Comparison of ENCODE assay signal across 21 cellular contexts in the genomic region with DNA sequence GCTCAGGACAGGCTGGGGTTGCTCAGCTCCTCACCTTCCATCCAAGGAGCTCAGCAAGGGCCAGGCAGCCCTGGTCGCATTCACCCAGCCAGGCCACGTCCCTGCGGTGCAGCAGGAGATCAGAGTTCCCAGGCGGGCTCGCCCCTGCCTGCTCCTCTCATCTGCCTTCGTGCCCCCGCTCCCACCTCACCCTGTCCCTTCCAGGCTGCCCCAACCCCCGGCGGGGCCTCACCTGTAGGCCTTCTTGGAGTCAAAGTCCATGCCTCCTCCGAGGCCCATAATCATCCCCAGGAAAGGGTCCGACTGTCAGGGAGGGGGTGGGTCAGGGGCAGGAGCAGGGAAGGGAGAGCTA. TPM values are rescaled to one million over a fixed set of nuclear protein-coding genes. Genes with fewer than 3 reads are reported as not detected.
DNase-seq lines count a peak whose midpoint lies in the region; ATAC-seq and TF ChIP-seq lines count a peak whose summit lies in the region.
"Had no signal": no experiment of that assay in that cellular context is flagged by ENCODE, and none has a peak within 500 bp of the region (broad histone marks: within the 10 kb centered on the region; RNA-seq: fewer than 3 reads in every experiment).

No MANE protein-coding gene starts in this region.

- H3K36me3 ChIP-seq in KMS-11 (ENCODE audit: insufficient read depth) = no peaks in the 10 kb centered on the region
- H3K36me3 ChIP-seq: neural progenitor cell, uterus had no signal

- peaks cover 18% of the 10 kb centered on the region for H3K4me1 ChIP-seq in KMS-11 (ENCODE audit: low read depth, poor library complexity, severe bottlenecking)
- H3K4me1 ChIP-seq: uterus had no signal

- H3K9ac ChIP-seq in KMS-11 = no peak overlapping the region
- H3K9ac ChIP-seq: GM23248, neural progenitor cell had no signal

- no peak for ATAC-seq in activated CD4-positive, alpha-beta T cell treated with anti-CD3 and anti-CD28 coated beads for 36 hours
- ATAC-seq in activated CD8-positive, alpha-beta T cell treated with anti-CD3 and anti-CD28 coated beads for 36 hours = no peak
- no peak for ATAC-seq in naive thymus-derived CD8-positive, alpha-beta T cell

- H3K4me3 ChIP-seq in KMS-11 (IDR thresholded peaks at IDR 0.05; ENCODE audit: insufficient read depth, low read depth, low read length) = no peak overlapping the region
- no peak overlapping the region for H3K4me3 ChIP-seq in coronary artery
- H3K4me3 ChIP-seq: esophagus muscularis mucosa, GM23248, neural progenitor cell, uterus had no signal

- H4K20me1 ChIP-seq in KMS-11 (ENCODE audit: insufficient read depth) = no peaks in the 10 kb centered on the region

- no peaks in the 10 kb centered on the region for H3K9me3 Mint-ChIP-seq in activated CD4-positive, alpha-beta T cell treated with anti-CD3 and anti-CD28 coated beads for 36 hours (ENCODE audit: low read depth)
- no peaks in the 10 kb centered on the region for H3K9me3 Mint-ChIP-seq in activated CD8-positive, alpha-beta T cell treated with anti-CD3 and anti-CD28 coated beads for 36 hours
- H3K9me3 Mint-ChIP-seq in naive thymus-derived CD8-positive, alpha-beta T cell = no peaks in the 10 kb centered on the region
- H3K9me3 Mint-ChIP-seq: brain, memory B cell, neural progenitor cell had no signal

- peak overlapping the region; percentile 89 for H3K4me3 Mint-ChIP-seq in activated CD4-positive, alpha-beta T cell treated with anti-CD3 and anti-CD28 coated beads for 36 hours
- no peak overlapping the region for H3K4me3 Mint-ChIP-seq in activated CD8-positive, alpha-beta T cell treated with anti-CD3 and anti-CD28 coated beads for 36 hours
- peak overlapping the region in 4 of 10 donors; percentile 10 to 91 (median 49) for H3K4me3 Mint-ChIP-seq in naive thymus-derived CD8-positive, alpha-beta T cell
- H3K4me3 Mint-ChIP-seq: brain had no signal

- no peaks in the 10 kb centered on the region for H3K27me3 Mint-ChIP-seq in activated CD4-positive, alpha-beta T cell treated with anti-CD3 and anti-CD28 coated beads for 36 hours
- H3K27me3 Mint-ChIP-seq in activated CD8-positive, alpha-beta T cell treated with anti-CD3 and anti-CD28 coated beads for 36 hours = no peaks in the 10 kb centered on the region
- H3K27me3 Mint-ChIP-seq in naive thymus-derived CD8-positive, alpha-beta T cell = no peaks in the 10 kb centered on the region
- H3K27me3 Mint-ChIP-seq: brain, memory B cell had no signal

- H2AFZ ChIP-seq in KMS-11 (ENCODE audit: low read depth) = no peak overlapping the region
- H2AFZ ChIP-seq: GM23248, neural progenitor cell had no signal

- POLR2A ChIA-PET in activated CD4-positive, alpha-beta T cell treated with anti-CD3 and anti-CD28 coated beads for 36 hours (lab: Charles Lee) = interaction anchor here (0.6 kb wide), 2 partner anchors 26 to 61 kb away, joined by 3 to 4 read pairs; no protein-coding TSS in a partner anchor
- POLR2A ChIA-PET in activated CD8-positive, alpha-beta T cell treated with anti-CD3 and anti-CD28 coated beads for 36 hours (lab: Charles Lee) = interaction anchor here (0.8 to 3.5 kb wide), 7 partner anchors 8 to 143 kb away, joined by 3 to 21 read pairs (median 4); a partner anchor contains a TSS
- POLR2A ChIA-PET in naive thymus-derived CD8-positive, alpha-beta T cell (lab: Charles Lee) = interaction anchor here (0.9 to 7.1 kb wide), 11 partner anchors 10 to 476 kb away, joined by 4 to 65 read pairs (median 12); a partner anchor contains a TSS

- H3K36me3 Mint-ChIP-seq in activated CD4-positive, alpha-beta T cell treated with anti-CD3 and anti-CD28 coated beads for 36 hours (ENCODE audit: low read depth) = peaks cover 15% of the 10 kb centered on the region
- H3K36me3 Mint-ChIP-seq in activated CD8-positive, alpha-beta T cell treated with anti-CD3 and anti-CD28 coated beads for 36 hours (ENCODE audit: low read depth) = peaks cover 9% of the 10 kb centered on the region
- peaks cover 0 to 20% (median 0%) of the 10 kb centered on the region in 3 donors for H3K36me3 Mint-ChIP-seq in naive thymus-derived CD8-positive, alpha-beta T cell
- H3K36me3 Mint-ChIP-seq: neural progenitor cell had no signal

- H3K27ac ChIP-seq in KMS-11 (no peak overlapping the region), coronary artery (no peak overlapping the region)
- H3K27ac ChIP-seq: GM23248, neural progenitor cell, uterus had no signal

- H3K27me3 ChIP-seq in KMS-11 (ENCODE audit: insufficient read depth, low read depth) = no peaks in the 10 kb centered on the region
- H3K27me3 ChIP-seq: esophagus muscularis mucosa, neural progenitor cell, uterus had no signal

- CTCF ChIA-PET in activated CD4-positive, alpha-beta T cell treated with anti-CD3 and anti-CD28 coated beads for 36 hours (lab: Charles Lee) = interaction anchor here (0.9 to 3.6 kb wide), 6 partner anchors 8 to 110 kb away, joined by 3 to 35 read pairs (median 5); no protein-coding TSS in a partner anchor
- CTCF ChIA-PET in activated CD8-positive, alpha-beta T cell treated with anti-CD3 and anti-CD28 coated beads for 36 hours (lab: Charles Lee) = interaction anchor here (1.0 to 6.0 kb wide), 7 partner anchors 8 to 476 kb away, joined by 3 to 61 read pairs (median 7); a partner anchor contains a TSS

- intact Hi-C loops in activated CD4-positive, alpha-beta T cell treated with anti-CD3 and anti-CD28 coated beads for 36 hours (cut with DNase I, micrococcal nuclease) = no loop called here
- intact Hi-C loops in activated CD8-positive, alpha-beta T cell treated with anti-CD3 and anti-CD28 coated beads for 36 hours (cut with micrococcal nuclease) = no loop called here

- no peak for TF ChIP-seq CTCF in KMS-11 (conservative IDR thresholded peaks at IDR 0.05; ENCODE audit: low read depth, low read length)
- TF ChIP-seq CTCF in activated CD8-positive, alpha-beta T cell treated with anti-CD3 and anti-CD28 coated beads for 36 hours (IDR thresholded peaks at IDR 0.05) = no peak
- TF ChIP-seq CTCF in coronary artery (IDR thresholded peaks at IDR 0.05) = no peak

- H3K27ac Mint-ChIP-seq in activated CD4-positive, alpha-beta T cell treated with anti-CD3 and anti-CD28 coated beads for 36 hours = peak overlapping the region; percentile 99
- peak overlapping the region; percentile 98 for H3K27ac Mint-ChIP-seq in activated CD8-positive, alpha-beta T cell treated with anti-CD3 and anti-CD28 coated beads for 36 hours
- peak overlapping the region; percentile 62 to 99 (median 98) for H3K27ac Mint-ChIP-seq in naive thymus-derived CD8-positive, alpha-beta T cell
- H3K27ac Mint-ChIP-seq: neural progenitor cell had no signal

- peaks cover 27% of the 10 kb centered on the region for H3K4me1 Mint-ChIP-seq in activated CD4-positive, alpha-beta T cell treated with anti-CD3 and anti-CD28 coated beads for 36 hours
- peaks cover 31% of the 10 kb centered on the region for H3K4me1 Mint-ChIP-seq in activated CD8-positive, alpha-beta T cell treated with anti-CD3 and anti-CD28 coated beads for 36 hours (ENCODE audit: low read depth)
- peaks cover 18 to 47% (median 37%) of the 10 kb centered on the region in 4 donors for H3K4me1 Mint-ChIP-seq in naive thymus-derived CD8-positive, alpha-beta T cell

- peak overlapping the region; percentile 67; the same call in 1 of the 2 replicates for H3K4me2 ChIP-seq in KMS-11
- H3K4me2 ChIP-seq: neural progenitor cell had no signal

- no peak for DNase-seq in activated CD4-positive, alpha-beta T cell treated with anti-CD3 and anti-CD28 coated beads for 36 hours
- DNase-seq in activated CD4-positive, alpha-beta T cell treated with anti-CD3 and anti-CD28 coated beads, Interleukin-2, amount 50 U/mL, for 48 hours = no peak
- no peak for DNase-seq in activated CD8-positive, alpha-beta T cell treated with anti-CD3 and anti-CD28 coated beads for 36 hours
- no peak for DNase-seq in naive thymus-derived CD8-positive, alpha-beta T cell
- DNase-seq in cerebellum (ENCODE audit: low spot score) = no peak
- no peak for DNase-seq in NCI-H774 (lab: John Stamatoyannopoulos, UW)
- no peak for DNase-seq in coronary artery (ENCODE audit: low spot score)
- DNase-seq: activated effector memory CD4-positive, alpha-beta T cell treated with anti-CD3 and anti-CD28 coated beads, Interleukin-2, amount 50 U/mL, for 16 hours; GM23248; Kasumi-1; NCI-H1417 treated with DMSO at 0.1 percent for 48 hours; NCI-H2227 treated with DMSO at 0.1 percent for 48 hours; SHP77; uterus had no signal

- no peaks in the 10 kb centered on the region for H3K79me2 ChIP-seq in KMS-11 (ENCODE audit: insufficient read depth, low read depth)

RNA-seq across cellular contexts. Expression of a gene that starts 1.3 kb away (rescaled TPM):
- 10 to 100 TPM; 85.8 to 90.3 TPM for total RNA-seq in activated CD4-positive, alpha-beta T cell treated with anti-CD3 and anti-CD28 coated beads for 36 hours
- 10 to 100 TPM; 85.5 to 87.7 TPM for total RNA-seq in activated CD8-positive, alpha-beta T cell treated with anti-CD3 and anti-CD28 coated beads for 36 hours
- 10 to 100 TPM; 52.9 to 55.0 TPM for total RNA-seq in naive thymus-derived CD8-positive, alpha-beta T cell
- polyA plus RNA-seq in naive thymus-derived CD8-positive, alpha-beta T cell = 10 to 100 TPM; 29.9 to 64.7 (median 40.5) TPM
- 2.7 TPM for total RNA-seq in cerebellum

RNA-seq across cellular contexts. Expression of a gene that starts 20.0 kb away (rescaled TPM):
- total RNA-seq in activated CD4-positive, alpha-beta T cell treated with anti-CD3 and anti-CD28 coated beads for 36 hours = 10 to 100 TPM; 17.8 to 23.1 TPM
- total RNA-seq in activated CD8-positive, alpha-beta T cell treated with anti-CD3 and anti-CD28 coated beads for 36 hours = 10 to 100 TPM; 20.0 to 21.5 TPM
- total RNA-seq in naive thymus-derived CD8-positive, alpha-beta T cell = 10 to 100 TPM; 46.0 to 50.7 TPM
- 10 to 100 TPM; 28.2 to 48.0 (median 33.5) TPM for polyA plus RNA-seq in naive thymus-derived CD8-positive, alpha-beta T cell
- total RNA-seq in cerebellum = 56.7 TPM

RNA-seq across cellular contexts. Expression of a gene that starts 20.4 kb away (rescaled TPM):
- total RNA-seq in activated CD4-positive, alpha-beta T cell treated with anti-CD3 and anti-CD28 coated beads for 36 hours = 10 to 100 TPM; 49.4 to 52.5 TPM
- total RNA-seq in activated CD8-positive, alpha-beta T cell treated with anti-CD3 and anti-CD28 coated beads for 36 hours = 10 to 100 TPM; 56.5 to 57.9 TPM
- 10 to 100 TPM; 23.6 to 25.2 TPM for total RNA-seq in naive thymus-derived CD8-positive, alpha-beta T cell
- polyA plus RNA-seq in naive thymus-derived CD8-positive, alpha-beta T cell = 10 to 100 TPM in 1 of 3 donors, 1 to 10 TPM in 2; 7.9 to 12.9 (median 9.5) TPM
- 4.0 TPM for total RNA-seq in cerebellum

RNA-seq across cellular contexts. Expression of a gene that starts 29.6 kb away (rescaled TPM):
- total RNA-seq in activated CD4-positive, alpha-beta T cell treated with anti-CD3 and anti-CD28 coated beads for 36 hours = 100 to 1,000 TPM; 714 to 722 TPM
- 100 to 1,000 TPM; 747 to 761 TPM for total RNA-seq in activated CD8-positive, alpha-beta T cell treated with anti-CD3 and anti-CD28 coated beads for 36 hours
- total RNA-seq in naive thymus-derived CD8-positive, alpha-beta T cell = 100 to 1,000 TPM; 390 to 406 TPM
- 10 to 100 TPM; 70.6 to 77.6 (median 71.4) TPM for polyA plus RNA-seq in naive thymus-derived CD8-positive, alpha-beta T cell
- total RNA-seq in cerebellum = 188 TPM

RNA-seq across cellular contexts. Expression of a gene that starts 32.6 kb away (rescaled TPM):
- total RNA-seq in activated CD4-positive, alpha-beta T cell treated with anti-CD3 and anti-CD28 coated beads for 36 hours = under 1 TPM; 0.34 to 0.54 TPM
- total RNA-seq in activated CD8-positive, alpha-beta T cell treated with anti-CD3 and anti-CD28 coated beads for 36 hours = under 1 TPM; 0.56 to 0.69 TPM
- total RNA-seq in naive thymus-derived CD8-positive, alpha-beta T cell = 1 to 10 TPM; 1.6 to 2.7 TPM
- polyA plus RNA-seq in naive thymus-derived CD8-positive, alpha-beta T cell = not detected
- total RNA-seq in cerebellum = 1.1 TPM
- total RNA-seq: dermis microvascular lymphatic vessel endothelial cell, G401, GM23248 had no signal
- polyA plus RNA-seq: GM23248 had no signal

Comparison
In these comparisons a context has a peak if more than half of its experiments do, and no peak if none do; other contexts are left out.
1. RNA of a gene that starts 1.3 kb away (total RNA-seq): 85.8 to 90.3 TPM in activated CD4-positive, alpha-beta T cell treated with anti-CD3 and anti-CD28 coated beads for 36 hours, 85.5 to 87.7 TPM in activated CD8-positive, alpha-beta T cell treated with anti-CD3 and anti-CD28 coated beads for 36 hours and 52.9 to 55.0 TPM in naive thymus-derived CD8-positive, alpha-beta T cell; 2.7 TPM in cerebellum (single experiment); every median in the first group is over 10 times any median in the second.
2. Peak in every context shown above with its lines, with median percentiles within 50 percentile points of each other: H3K27ac Mint-ChIP-seq.